ENCODE assay signal across 28 cellular contexts in genomic region chr5:67997148-67997547, GRCh38.
"Had no signal": no experiment of that assay in that cellular context is flagged by ENCODE, and none has a peak within 500 bp of the region (broad histone marks: within the 10 kb centered on the region; RNA-seq: fewer than 3 reads in every experiment).

No MANE protein-coding gene starts in this region.

- H3K79me2 ChIP-seq: parathyroid adenoma had no signal

- DNase-seq: naive B cell; naive thymus-derived CD8-positive, alpha-beta T cell; nephron progenitor cell; nucleus accumbens; ovary; psoas muscle; spleen; stimulated activated CD4-positive, alpha-beta T cell treated with anti-CD3 and anti-CD28 coated beads, Interleukin-15, amount 100 ng/mL, for 24 hours; stimulated activated CD4-positive, alpha-beta T cell treated with anti-CD3 and anti-CD28 coated beads, Interleukin-2, amount 100 ng/mL, for 24 hours; stimulated activated CD4-positive, alpha-beta T cell treated with anti-CD3 and anti-CD28 coated beads, Interleukin-2, amount 100 ng/mL, for 48 hours; stimulated activated CD4-positive, alpha-beta T cell treated with anti-CD3 and anti-CD28 coated beads, Interleukin-4, amount 100 ng/mL, for 24 hours; stimulated activated naive B cell treated with anti-CD40 and anti-IgM and Interleukin-4, amounts not matched to agents 10 μg/mL and 1 μg/mL and 100 μg/mL, for 72 hours; stimulated activated naive CD4-positive, alpha-beta T cell treated with Interleukin-2 at 50 U/mL for 16 hours; stomach; thyroid gland; trophoblast cell; uterus had no signal

- H3K4me1 ChIP-seq: thyroid gland, uterus had no signal

- ATAC-seq: naive thymus-derived CD8-positive, alpha-beta T cell; natural killer cell treated with Interleukin-12 subunit alpha and Interleukin-12 subunit beta and Interleukin-15 and Interleukin-18, amount 100 ng/mL, for 72 hours; psoas muscle; right cardiac atrium; sciatic nerve; stimulated activated effector memory CD8-positive, alpha-beta T cell treated with anti-CD3 and anti-CD28 coated beads, Interleukin-12 subunit alpha, Interleukin-12 subunit beta, amount 100 ng/mL, for 72 hours; stimulated activated naive B cell treated with anti-CD40 and anti-IgM and Interleukin-4, amounts not matched to agents 10 μg/mL and 1 μg/mL and 100 μg/mL, for 72 hours had no signal

- H3K4me3 ChIP-seq: ovary, psoas muscle, skin epidermis, smooth muscle cell, spleen, stomach, thoracic aorta, thyroid gland, tibial nerve, upper lobe of left lung, uterus had no signal

- H3K27ac ChIP-seq: neutrophil, ovary, psoas muscle, skin epidermis, thoracic aorta, thyroid gland, uterus had no signal

- H3K9me3 ChIP-seq: neutrophil, ovary, psoas muscle, spleen, stomach, thoracic aorta, thyroid gland, tibial nerve, upper lobe of left lung, uterus had no signal

- H3K4me2 ChIP-seq: smooth muscle cell had no signal

- H3K27me3 ChIP-seq: neutrophil, ovary, spleen, stomach, thyroid gland, tibial nerve, upper lobe of left lung, uterus had no signal

- H3K36me3 ChIP-seq: neutrophil, ovary, spleen, stomach, thoracic aorta, thyroid gland, tibial nerve, upper lobe of left lung, uterus had no signal

- H3K9ac ChIP-seq: parathyroid adenoma had no signal
